13 cellular contexts compared by ENCODE assay signal in the genomic region with DNA sequence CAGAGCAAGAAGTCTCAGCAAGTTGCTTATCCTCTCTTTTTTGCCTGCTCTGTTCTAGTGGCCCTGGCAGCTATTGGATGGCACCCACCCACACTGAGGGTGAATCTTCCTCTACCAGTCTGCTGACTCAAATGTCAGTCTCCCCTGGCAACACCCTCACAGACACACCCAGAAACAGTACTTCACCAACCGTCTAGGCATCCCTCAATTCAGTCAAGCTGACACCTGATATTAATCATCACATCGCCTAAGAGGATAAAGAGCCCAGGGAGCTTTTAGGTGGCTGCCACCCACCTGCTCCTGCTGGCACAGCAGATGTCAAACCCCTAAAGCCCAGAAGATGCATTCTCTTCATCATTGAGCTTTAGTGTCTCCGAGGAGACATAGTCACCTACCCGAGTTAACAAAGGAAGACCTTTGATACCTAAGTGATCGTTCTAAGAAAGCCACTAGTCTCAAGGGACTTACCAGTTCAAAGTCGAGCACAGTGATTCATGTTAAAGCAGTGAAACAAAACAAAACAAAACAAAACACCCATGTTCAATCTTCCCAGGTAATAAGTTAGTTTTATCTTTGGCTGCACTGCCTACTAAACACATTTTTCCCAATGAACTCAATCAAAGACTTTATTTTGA.
A peak's percentile ranks its signal among the peaks of the same experiment; 100 is the strongest.
DNase-seq lines count a peak whose midpoint lies in the region; ATAC-seq, FAIRE-seq and TF ChIP-seq lines count a peak whose summit lies in the region.
"Had no signal": no experiment of that assay in that cellular context is flagged by ENCODE, and none has a peak within 500 bp of the region (broad histone marks: within the 10 kb centered on the region; RNA-seq: fewer than 3 reads in every experiment).

No MANE protein-coding gene starts in this region.

- peak; percentile 98 for FAIRE-seq in D721Med (lab: Jason Lieb, UNC)
- FAIRE-seq: urothelium cell line had no signal

- no peaks in the 10 kb centered on the region for H3K36me3 Mint-ChIP-seq in activated T-helper 17 cell treated with anti-CD3 and anti-CD28 coated beads, Interleukin-2, amount 50 U/mL, for 72 hours (ENCODE audit: low read depth)
- H3K36me3 Mint-ChIP-seq: activated naive CD8-positive, alpha-beta T cell had no signal

- TF ChIP-seq CTCF in D721Med (IDR thresholded peaks at IDR 0.05; ENCODE audit: insufficient read depth, missing control alignments), result no peak

- ATAC-seq in GM19023 (IDR thresholded peaks at IDR 0.05; ENCODE audit: unreplicated experiment) (peak; percentile 80), HG03108 (IDR thresholded peaks at IDR 0.05; ENCODE audit: unreplicated experiment) (no peak), HG02571 (IDR thresholded peaks at IDR 0.05; ENCODE audit: unreplicated experiment) (no peak)
- ATAC-seq in activated T-helper 17 cell treated with anti-CD3 and anti-CD28 coated beads, Interleukin-2, amount 50 U/mL, for 72 hours (replicated peaks), result peak; percentile 50

- no peak for DNase-seq in D721Med (ENCODE audit: insufficient read length, low spot score)
- peak; percentile 58 for DNase-seq in NCI-H1105 treated with DMSO at 0.1 percent for 48 hours (lab: John Stamatoyannopoulos, UW)
- no peak for DNase-seq in AG08396 (ENCODE audit: low spot score)
- DNase-seq in NCI-H2196 treated with DMSO at 0.1 percent for 48 hours (lab: John Stamatoyannopoulos, UW; ENCODE audit: unreplicated experiment), result no peak
- DNase-seq: activated CD4-positive, alpha-beta T cell treated with anti-CD3 and anti-CD28 coated beads, Interleukin-2, amount 50 U/mL, for 48 hours; colonic mucosa; foreskin melanocyte had no signal

- H3K4me1 Mint-ChIP-seq in activated T-helper 17 cell treated with anti-CD3 and anti-CD28 coated beads, Interleukin-2, amount 50 U/mL, for 72 hours, result no peaks in the 10 kb centered on the region

- no peaks in the 10 kb centered on the region for H3K9me3 Mint-ChIP-seq in activated T-helper 17 cell treated with anti-CD3 and anti-CD28 coated beads, Interleukin-2, amount 50 U/mL, for 72 hours

- H3K27ac Mint-ChIP-seq in activated T-helper 17 cell treated with anti-CD3 and anti-CD28 coated beads, Interleukin-2, amount 50 U/mL, for 72 hours, result no peak overlapping the region
- H3K27ac Mint-ChIP-seq: activated naive CD8-positive, alpha-beta T cell had no signal

- peaks cover 4% of the 10 kb centered on the region for H3K27me3 Mint-ChIP-seq in activated T-helper 17 cell treated with anti-CD3 and anti-CD28 coated beads, Interleukin-2, amount 50 U/mL, for 72 hours
- H3K27me3 Mint-ChIP-seq: activated naive CD8-positive, alpha-beta T cell had no signal

- H3K4me3 Mint-ChIP-seq in activated T-helper 17 cell treated with anti-CD3 and anti-CD28 coated beads, Interleukin-2, amount 50 U/mL, for 72 hours, result no peak overlapping the region
- H3K4me3 Mint-ChIP-seq: activated naive CD8-positive, alpha-beta T cell had no signal

Comparison
In these comparisons a context has a peak if more than half of its experiments do, and no peak if none do; other contexts are left out.
1. ATAC-seq: peak in GM19023 (single experiment) and activated T-helper 17 cell treated with anti-CD3 and anti-CD28 coated beads, Interleukin-2, amount 50 U/mL, for 72 hours (single experiment); none in HG03108 (single experiment) and HG02571 (single experiment).